Comparison of ENCODE assay signal across 8 cellular contexts in the genomic region with DNA sequence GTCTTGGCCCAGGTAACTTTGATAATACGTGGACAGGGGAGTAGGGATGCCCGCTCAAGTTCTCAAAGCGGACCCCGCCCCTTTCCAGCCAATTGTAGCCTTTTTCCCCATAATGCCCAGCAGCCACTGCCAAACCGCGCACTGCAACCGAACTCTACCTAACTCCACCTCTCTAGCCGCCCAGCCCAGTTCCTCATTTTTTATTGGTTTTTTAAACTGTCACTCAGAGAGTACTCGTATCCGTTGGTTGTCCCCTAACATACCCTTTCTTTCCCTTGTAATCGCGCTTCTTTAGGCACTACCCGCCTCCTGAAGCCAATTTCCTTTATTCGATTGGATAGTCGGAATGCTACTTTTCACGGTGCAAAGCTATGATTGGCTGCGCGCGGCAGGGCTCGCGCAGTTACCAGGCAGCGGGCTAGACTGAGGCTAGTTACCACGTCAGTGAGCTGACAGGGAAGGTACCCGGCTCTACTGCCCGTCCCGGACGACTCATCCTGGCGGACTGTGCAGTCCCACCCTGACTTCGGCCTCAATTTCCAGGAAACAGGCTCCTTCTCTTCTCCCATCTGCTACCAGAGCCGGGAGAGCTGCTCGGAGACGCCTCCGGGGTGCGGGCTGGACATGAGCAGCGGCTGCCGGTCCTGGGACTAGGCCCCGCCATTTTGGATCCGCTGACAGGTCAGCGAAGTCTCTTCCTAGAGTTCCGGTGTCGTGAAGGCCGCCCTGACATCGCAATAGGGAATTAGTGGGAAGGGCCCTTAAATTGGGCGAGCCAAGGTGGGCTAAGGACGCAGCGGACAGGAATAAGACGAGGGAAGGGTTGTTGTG. TPM values are rescaled to one million over a fixed set of nuclear protein-coding genes. Genes with fewer than 3 reads are reported as not detected.
DNase-seq lines count a peak whose midpoint lies in the region; ATAC-seq and TF ChIP-seq lines count a peak whose summit lies in the region.

A gene with protein sequence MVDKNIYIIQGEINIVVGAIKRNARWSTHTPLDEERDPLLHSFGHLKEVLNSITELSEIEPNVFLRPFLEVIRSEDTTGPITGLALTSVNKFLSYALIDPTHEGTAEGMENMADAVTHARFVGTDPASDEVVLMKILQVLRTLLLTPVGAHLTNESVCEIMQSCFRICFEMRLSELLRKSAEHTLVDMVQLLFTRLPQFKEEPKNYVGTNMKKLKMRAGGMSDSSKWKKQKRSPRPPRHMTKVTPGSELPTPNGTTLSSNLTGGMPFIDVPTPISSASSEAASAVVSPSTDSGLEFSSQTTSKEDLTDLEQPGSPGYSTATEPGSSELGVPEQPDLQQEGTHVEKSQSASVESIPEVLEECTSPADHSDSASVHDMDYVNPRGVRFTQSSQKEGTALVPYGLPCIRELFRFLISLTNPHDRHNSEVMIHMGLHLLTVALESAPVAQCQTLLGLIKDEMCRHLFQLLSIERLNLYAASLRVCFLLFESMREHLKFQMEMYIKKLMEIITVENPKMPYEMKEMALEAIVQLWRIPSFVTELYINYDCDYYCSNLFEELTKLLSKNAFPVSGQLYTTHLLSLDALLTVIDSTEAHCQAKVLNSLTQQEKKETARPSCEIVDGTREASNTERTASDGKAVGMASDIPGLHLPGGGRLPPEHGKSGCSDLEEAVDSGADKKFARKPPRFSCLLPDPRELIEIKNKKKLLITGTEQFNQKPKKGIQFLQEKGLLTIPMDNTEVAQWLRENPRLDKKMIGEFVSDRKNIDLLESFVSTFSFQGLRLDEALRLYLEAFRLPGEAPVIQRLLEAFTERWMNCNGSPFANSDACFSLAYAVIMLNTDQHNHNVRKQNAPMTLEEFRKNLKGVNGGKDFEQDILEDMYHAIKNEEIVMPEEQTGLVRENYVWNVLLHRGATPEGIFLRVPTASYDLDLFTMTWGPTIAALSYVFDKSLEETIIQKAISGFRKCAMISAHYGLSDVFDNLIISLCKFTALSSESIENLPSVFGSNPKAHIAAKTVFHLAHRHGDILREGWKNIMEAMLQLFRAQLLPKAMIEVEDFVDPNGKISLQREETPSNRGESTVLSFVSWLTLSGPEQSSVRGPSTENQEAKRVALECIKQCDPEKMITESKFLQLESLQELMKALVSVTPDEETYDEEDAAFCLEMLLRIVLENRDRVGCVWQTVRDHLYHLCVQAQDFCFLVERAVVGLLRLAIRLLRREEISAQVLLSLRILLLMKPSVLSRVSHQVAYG (N-terminal part only) (plus strand): TSS at position 432 of the 831 bp plus-strand sequence. CDS start 13,407 bp downstream, outside the sequence.

- H3K79me2 ChIP-seq in OCI-LY1 (ENCODE audit: insufficient read depth, low read length) = peaks cover 46% of the 10 kb centered on the region

- peak within 1 kb of the TSS; percentile 89 for H3K27ac Mint-ChIP-seq in Calu3 (ENCODE audit: unreplicated experiment)

- peak within 1 kb of the TSS; percentile 89 for H3K4me3 Mint-ChIP-seq in Calu3 (ENCODE audit: low read depth, unreplicated experiment)

- H3K9me3 ChIP-seq in HUES64 (ENCODE audit: insufficient read depth, low read depth, low read length) (no peaks in the 10 kb centered on the region), OCI-LY1 (ENCODE audit: low read length) (no peaks in the 10 kb centered on the region)

- intact Hi-C loops in Calu3 (cut with micrococcal nuclease; ENCODE audit: unreplicated experiment) = no loop called here

- H3K9me2 ChIP-seq in OCI-LY1 (ENCODE audit: low read depth, low read length) = no peaks in the 10 kb centered on the region

- H3K27me3 Mint-ChIP-seq in Calu3 (ENCODE audit: unreplicated experiment) = no peaks in the 10 kb centered on the region

- TF ChIP-seq CTCF in Calu3 (IDR thresholded peaks at IDR 0.05; ENCODE audit: unreplicated experiment) = no peak
- TF ChIP-seq CTCF in OCI-LY1 (IDR thresholded peaks at IDR 0.05; ENCODE audit: low read length) = no peak

- DNase-seq in Calu3 (peak; percentile 84), mesenteric fat pad (ENCODE audit: low spot score) (peak; percentile 96)
- peak; percentile 81 for DNase-seq in activated CD8-positive, alpha-beta memory T cell treated with anti-CD3 and anti-CD28 coated beads, Interleukin-2, amount 50 U/mL, for 4 hours
- DNase-seq in stimulated activated CD8-positive, alpha-beta memory T cell treated with anti-CD3 and anti-CD28 coated beads, Interleukin-15, amount 100 ng/mL, for 24 hours (ENCODE audit: low read depth) = peak; percentile 48

- H3F3A ChIP-seq in OCI-LY1 (ENCODE audit: insufficient read depth, low read length) = no peaks in the 10 kb centered on the region

- H2AFZ ChIP-seq in OCI-LY1 (ENCODE audit: low read length) = peak within 1 kb of the TSS; percentile 66; the same call in 1 of the 2 replicates

- CTCF ChIA-PET in Calu3 (lab: Charles Lee) = interaction anchor here (0.5 to 1.0 kb wide), 4 partner anchors 14 to 944 kb away, joined by 3 read pairs; no protein-coding TSS in a partner anchor

- H3K36me3 ChIP-seq in HUES64 (ENCODE audit: insufficient read depth, low read length) (no peaks in the 10 kb centered on the region), OCI-LY1 (ENCODE audit: insufficient read depth, low read length) (0 out of 2 replicates have a peak, but pooled peaks cover 6% of the 10 kb centered on the region)

- H3K4me2 ChIP-seq in OCI-LY1 (ENCODE audit: low read length) = peak within 1 kb of the TSS; percentile 91

- under 1% methylated on average over 47 of the region's 47 CpGs for WGBS in HUES64

- in situ Hi-C loops in endometrial microvascular endothelial cells (cut with HindIII; ENCODE audit: inconsistent ontology term, low pct_unique_long_range_greater_than_20kb, low sequenced_read_pairs) = no loop called here

- H3K4me3 ChIP-seq in HUES64 (ENCODE audit: low read length) (peak within 1 kb of the TSS; percentile 78), OCI-LY1 (ENCODE audit: low read depth, low read length, poor library complexity, severe bottlenecking) (peak within 1 kb of the TSS; percentile 90)

- peak within 1 kb of the TSS; percentile 64 for H3K9ac ChIP-seq in HUES64 (ENCODE audit: low read depth, low read length)
- peak within 1 kb of the TSS; percentile 80 for H3K9ac ChIP-seq in OCI-LY1 (ENCODE audit: low read length)

- H3K27me3 ChIP-seq in HUES64 (ENCODE audit: insufficient read depth, low read length) (peaks cover 32% of the 10 kb centered on the region), OCI-LY1 (ENCODE audit: insufficient read depth, low read length) (no peaks in the 10 kb centered on the region)

- peaks cover 27% of the 10 kb centered on the region for H3K36me3 Mint-ChIP-seq in Calu3 (ENCODE audit: insufficient read depth, unreplicated experiment)

- no peaks in the 10 kb centered on the region for H3K9me3 Mint-ChIP-seq in Calu3 (ENCODE audit: low read depth, unreplicated experiment)

- peak within 1 kb of the TSS; percentile 32; the same call in 1 of the 2 replicates for H3K27ac ChIP-seq in HUES64 (ENCODE audit: low read depth, low read length)
- H3K27ac ChIP-seq in OCI-LY1 (ENCODE audit: low read depth, low read length, poor library complexity, severe bottlenecking) = peak within 1 kb of the TSS; percentile 45

- H4K20me1 ChIP-seq in OCI-LY1 (ENCODE audit: insufficient read depth, low read length) = no peaks in the 10 kb centered on the region

- H3K4me1 Mint-ChIP-seq in Calu3 (ENCODE audit: low read depth, unreplicated experiment) = peaks cover 21% of the 10 kb centered on the region

- peak; percentile 94 for ATAC-seq in GM21447 (IDR thresholded peaks at IDR 0.05; ENCODE audit: unreplicated experiment)

- H3K4me1 ChIP-seq in HUES64 (ENCODE audit: insufficient read depth, low read length) (peaks cover 2% of the 10 kb centered on the region; the same call in 1 of the 2 replicates), OCI-LY1 (ENCODE audit: insufficient read depth, low read length, severe bottlenecking) (peaks cover 27% of the 10 kb centered on the region)

- BruUV-seq in Calu3 (replicated peaks; lab: Mats Ljungman, UMichigan) = no TSS peak

RNA-seq across cellular contexts. Expression of the gene that starts here (rescaled TPM):
- total RNA-seq in Calu3 (2022) = 34.6 and 36.1 TPM in 2 replicates
- polyA plus RNA-seq in HUES64 (2013, experiment 1 of 2) = 15.4 TPM
- 16.8 TPM for polyA plus RNA-seq in HUES64 (2013, experiment 2 of 2)
- 47.4 TPM for total RNA-seq in endometrial microvascular endothelial cells (ENCODE audit: inconsistent ontology term)
- 34.9 TPM for total RNA-seq in mesenteric fat pad

Comparison
In these comparisons a context has a peak if more than half of its experiments do, and no peak if none do; other contexts are left out.
1. Peak in every context shown above with its lines: DNase-seq, ATAC-seq, H3K4me3 ChIP-seq and H3K27ac ChIP-seq.